Comparison of ENCODE assay signal across 17 cellular contexts in genomic region chr6:34350937-34351217, GRCh38. TPM values are rescaled to one million over a fixed set of nuclear protein-coding genes. Genes with fewer than 3 reads are reported as not detected.
DNase-seq lines count a peak whose midpoint lies in the region; ATAC-seq and TF ChIP-seq lines count a peak whose summit lies in the region.
"Had no signal": no experiment of that assay in that cellular context is flagged by ENCODE, and none has a peak within 500 bp of the region (broad histone marks: within the 10 kb centered on the region; RNA-seq: fewer than 3 reads in every experiment).

No MANE protein-coding gene starts in this region.

- no peaks in the 10 kb centered on the region for H3K9me3 Mint-ChIP-seq in brain
- H3K9me3 Mint-ChIP-seq: CD8-positive, alpha-beta T cell had no signal

- 49% methylated on average over 7 of the region's 7 CpGs for WGBS in right cardiac atrium

- no peak overlapping the region for H3K4me3 Mint-ChIP-seq in brain
- H3K4me3 Mint-ChIP-seq: CD8-positive, alpha-beta T cell had no signal

- H3K4me3 ChIP-seq in right cardiac atrium (ENCODE audit: low read length) (no peak overlapping the region), right atrium auricular region (no peak overlapping the region), neutrophil (ENCODE audit: low read depth in 1 of 2, low read length in 1 of 2) (no peak overlapping the region)
- H3K4me3 ChIP-seq: GM12878, GM23248, PC-9 had no signal

- intact Hi-C loops in right cardiac atrium (cut with DNase I) = no loop called here

- H3K27me3 ChIP-seq in right cardiac atrium (ENCODE audit: control insufficient read depth, insufficient read depth) = no peaks in the 10 kb centered on the region
- no peaks in the 10 kb centered on the region for H3K27me3 ChIP-seq in right atrium auricular region
- no peaks in the 10 kb centered on the region for H3K27me3 ChIP-seq in neutrophil

- peak in 2 of 3 donors; percentile 32 to 68 for DNase-seq in right cardiac atrium
- DNase-seq in right atrium auricular region (ENCODE audit: low spot score) = no peak
- DNase-seq in stimulated activated CD4-positive, alpha-beta T cell treated with anti-CD3 and anti-CD28 coated beads, Interleukin-2, amount 100 ng/mL, for 48 hours = no peak
- no peak for DNase-seq in stimulated activated naive CD8-positive, alpha-beta T cell treated with anti-CD3 and anti-CD28 coated beads, Interleukin-15, Interleukin-2, amounts not matched to agents 100 U/mL and 50 U/mL, for 24 hours
- DNase-seq: Calu3; CD8-positive, alpha-beta T cell; GM23248; NCI-H1417; NCI-H187 treated with DMSO at 0.1 percent for 48 hours; NCI-H526; PC-9; SIG-M5 had no signal

- H3K9me3 ChIP-seq in right cardiac atrium (ENCODE audit: control insufficient read depth, low read length) (no peaks in the 10 kb centered on the region), right atrium auricular region (no peaks in the 10 kb centered on the region), neutrophil (no peaks in the 10 kb centered on the region)

- ATAC-seq in right cardiac atrium = peak in 1 of 2 donors; percentile 55
- no peak for ATAC-seq in stimulated activated naive CD8-positive, alpha-beta T cell treated with anti-CD3 and anti-CD28 coated beads, Interleukin-15, Interleukin-2, amounts not matched to agents 100 U/mL and 50 U/mL, for 24 hours
- ATAC-seq in HG02885 (IDR thresholded peaks at IDR 0.05; ENCODE audit: poor library complexity, unreplicated experiment) = no peak
- ATAC-seq: CD8-positive, alpha-beta T cell; GM12878 had no signal

- H3K27me3 Mint-ChIP-seq in brain = peaks cover 3% of the 10 kb centered on the region

- H3K27ac ChIP-seq in right cardiac atrium (ENCODE audit: low read length) (no peak overlapping the region), right atrium auricular region (peak overlapping the region in 1 of 2 donors; percentile 36), neutrophil (peak overlapping the region; percentile 73)
- H3K27ac ChIP-seq: GM23248, PC-9, RWPE1 had no signal

- TF ChIP-seq CTCF in right atrium auricular region (IDR thresholded peaks at IDR 0.05) (no peak), brain (conservative IDR thresholded peaks at IDR 0.05) (no peak), neutrophil (IDR thresholded peaks at IDR 0.05) (no peak)

- H3K36me3 ChIP-seq in right atrium auricular region = no peaks in the 10 kb centered on the region
- H3K36me3 ChIP-seq in neutrophil = no peaks in the 10 kb centered on the region

- H3K4me1 ChIP-seq in right cardiac atrium (ENCODE audit: control insufficient read depth, insufficient read depth, low read length) (peaks cover 4% of the 10 kb centered on the region), right atrium auricular region (peaks cover 0 to 31% of the 10 kb centered on the region in 2 donors), neutrophil (ENCODE audit: control insufficient read depth in 1 of 2, insufficient read depth in 1 of 2, low read depth in 1 of 2, low read length in 1 of 2) (peaks cover 20 to 44% of the 10 kb centered on the region in 2 experiments)

- H3K27ac Mint-ChIP-seq in brain = peak overlapping the region in 4 of 5 experiments; percentile 34 to 75 (median 54)
- H3K27ac Mint-ChIP-seq: CD8-positive, alpha-beta T cell had no signal

- peaks cover 18% of the 10 kb centered on the region for H3K36me3 Mint-ChIP-seq in brain

- H3K4me1 Mint-ChIP-seq in brain = peaks cover 51% of the 10 kb centered on the region

RNA-seq across cellular contexts. Expression of gene NUDT3, which starts 41.6 kb away (rescaled TPM):
- total RNA-seq in right cardiac atrium (10 to 100 TPM; 44.6 to 67.1 (median 51.9) TPM), right atrium auricular region (10 to 100 TPM; 47.2 to 53.5 TPM)
- polyA plus RNA-seq in right cardiac atrium (22.0 TPM), brain (ENCODE audit: insufficient read depth, low read depth, low replicate concordance) (32.7 TPM)

Comparison
In these comparisons a context has a peak if more than half of its experiments do, and no peak if none do; other contexts are left out.
1. DNase-seq: peak in right cardiac atrium (2 of 3); none in right atrium auricular region (single experiment), stimulated activated CD4-positive, alpha-beta T cell treated with anti-CD3 and anti-CD28 coated beads, Interleukin-2, amount 100 ng/mL, for 48 hours (0 of 2) and stimulated activated naive CD8-positive, alpha-beta T cell treated with anti-CD3 and anti-CD28 coated beads, Interleukin-15, Interleukin-2, amounts not matched to agents 100 U/mL and 50 U/mL, for 24 hours (single experiment).